10 cellular contexts compared by ENCODE assay signal in the genomic region with DNA sequence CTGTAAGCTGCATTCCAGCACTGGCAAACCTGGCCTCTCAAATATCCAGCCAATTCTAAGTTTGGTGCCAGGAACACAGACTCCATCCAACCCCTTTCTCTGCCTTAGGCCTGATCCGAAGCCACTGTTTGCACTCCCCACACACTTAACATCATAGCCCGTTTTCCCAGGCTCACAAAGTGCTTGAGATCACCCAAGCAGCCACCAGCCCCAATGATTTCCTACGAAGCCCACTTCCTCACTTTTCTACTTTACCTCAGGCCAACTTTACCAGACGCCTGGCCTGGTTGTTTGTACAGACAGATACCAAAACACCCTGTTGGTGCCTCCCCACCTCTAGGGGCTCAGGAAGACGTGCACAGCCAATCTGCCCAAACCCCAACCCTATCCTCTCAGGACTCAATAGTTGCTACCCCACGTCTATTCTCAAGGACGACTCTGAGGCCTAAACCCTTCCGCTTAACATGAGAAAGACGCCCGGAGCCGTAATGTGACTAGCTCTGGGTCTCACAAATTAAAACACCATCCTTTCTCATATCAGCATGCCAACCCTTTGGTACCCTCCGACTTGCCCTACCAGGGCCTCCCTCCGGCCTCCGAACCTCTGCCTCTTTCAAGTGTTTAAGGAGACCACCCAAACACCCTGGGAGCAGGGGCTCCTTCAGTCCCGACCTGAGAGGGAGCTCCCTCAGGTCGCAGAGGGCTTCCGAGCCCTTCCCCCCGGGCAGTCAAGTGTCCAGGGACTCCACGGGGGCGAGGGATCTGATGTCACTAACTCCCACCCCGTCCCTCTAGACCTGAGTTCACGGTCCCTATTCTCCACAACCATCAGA. TPM values are rescaled to one million over a fixed set of nuclear protein-coding genes. Genes with fewer than 3 reads are reported as not detected.
DNase-seq lines count a peak whose midpoint lies in the region; ATAC-seq and TF ChIP-seq lines count a peak whose summit lies in the region.
"Had no signal": no experiment of that assay in that cellular context is flagged by ENCODE, and none has a peak within 500 bp of the region (broad histone marks: within the 10 kb centered on the region; RNA-seq: fewer than 3 reads in every experiment).

No MANE protein-coding gene starts in this region.

- H3K27me3 ChIP-seq in lower lobe of right lung (ENCODE audit: low read depth), result no peaks in the 10 kb centered on the region

- peaks cover 33% of the 10 kb centered on the region for H3K4me1 Mint-ChIP-seq in central memory CD8-positive, alpha-beta T cell
- peaks cover 29% of the 10 kb centered on the region for H3K4me1 Mint-ChIP-seq in type B pancreatic cell (ENCODE audit: unreplicated experiment)
- peaks cover 28% of the 10 kb centered on the region for H3K4me1 Mint-ChIP-seq in stimulated activated naive CD8-positive, alpha-beta T cell treated with anti-CD3 and anti-CD28 coated beads, Interleukin-15, amount 100 ng/mL, for 72 hours

- no peak overlapping the region for H3K4me3 Mint-ChIP-seq in central memory CD8-positive, alpha-beta T cell
- H3K4me3 Mint-ChIP-seq in type B pancreatic cell, result no peak overlapping the region
- no peak overlapping the region for H3K4me3 Mint-ChIP-seq in stimulated activated naive CD8-positive, alpha-beta T cell treated with anti-CD3 and anti-CD28 coated beads, Interleukin-15, amount 100 ng/mL, for 72 hours
- H3K4me3 Mint-ChIP-seq: HFFc6; T-helper 1 cell treated with Interleukin-12 subunit alpha and Interleukin-12 subunit beta and Interleukin-4 antibody, amounts not matched to agents 30 μg/mL and 1 μg/mL, for 36 hours had no signal

- H3K9me3 Mint-ChIP-seq in central memory CD8-positive, alpha-beta T cell, result no peaks in the 10 kb centered on the region
- H3K9me3 Mint-ChIP-seq in type B pancreatic cell, result no peaks in the 10 kb centered on the region
- no peaks in the 10 kb centered on the region for H3K9me3 Mint-ChIP-seq in stimulated activated naive CD8-positive, alpha-beta T cell treated with anti-CD3 and anti-CD28 coated beads, Interleukin-15, amount 100 ng/mL, for 72 hours
- H3K9me3 Mint-ChIP-seq: HFFc6; T-helper 1 cell treated with Interleukin-12 subunit alpha and Interleukin-12 subunit beta and Interleukin-4 antibody, amounts not matched to agents 30 μg/mL and 1 μg/mL, for 36 hours had no signal

- ATAC-seq in activated CD4-positive, CD25-positive, alpha-beta regulatory T cell treated with anti-CD3 and anti-CD28 coated beads, Interleukin-2, amount 50 U/mL, for 24 hours, result no peak
- peak; percentile 0 for ATAC-seq in central memory CD8-positive, alpha-beta T cell (replicated peaks; ENCODE audit: extremely low read depth, poor library complexity, severe bottlenecking)
- ATAC-seq in lower lobe of right lung (no peak), GM19351 (IDR thresholded peaks at IDR 0.05; ENCODE audit: unreplicated experiment) (no peak)
- no peak for ATAC-seq in stimulated activated naive CD8-positive, alpha-beta T cell treated with anti-CD3 and anti-CD28 coated beads, Interleukin-15, amount 100 ng/mL, for 72 hours

- peaks cover 71% of the 10 kb centered on the region for H3K36me3 Mint-ChIP-seq in central memory CD8-positive, alpha-beta T cell (ENCODE audit: insufficient read depth)
- H3K36me3 Mint-ChIP-seq in type B pancreatic cell, result peaks cover 6% of the 10 kb centered on the region

- H3K4me3 ChIP-seq in lower lobe of right lung, result peak overlapping the region; percentile 73

- no peak overlapping the region for H3K27ac Mint-ChIP-seq in central memory CD8-positive, alpha-beta T cell (ENCODE audit: low read depth)
- H3K27ac Mint-ChIP-seq in type B pancreatic cell, result no peak overlapping the region
- no peak overlapping the region for H3K27ac Mint-ChIP-seq in stimulated activated naive CD8-positive, alpha-beta T cell treated with anti-CD3 and anti-CD28 coated beads, Interleukin-15, amount 100 ng/mL, for 72 hours
- H3K27ac Mint-ChIP-seq: HFFc6; T-helper 1 cell treated with Interleukin-12 subunit alpha and Interleukin-12 subunit beta and Interleukin-4 antibody, amounts not matched to agents 30 μg/mL and 1 μg/mL, for 36 hours had no signal

- intact Hi-C loops in lower lobe of right lung (cut with DNase I), result no loop called here

- TF ChIP-seq CTCF in lower lobe of right lung (IDR thresholded peaks at IDR 0.05) (no peak), type B pancreatic cell (conservative IDR thresholded peaks at IDR 0.05) (no peak)

- peak overlapping the region; percentile 99 for H3K27ac ChIP-seq in lower lobe of right lung

- H3K27me3 Mint-ChIP-seq in central memory CD8-positive, alpha-beta T cell, result no peaks in the 10 kb centered on the region
- H3K27me3 Mint-ChIP-seq in type B pancreatic cell, result peaks cover 4% of the 10 kb centered on the region
- no peaks in the 10 kb centered on the region for H3K27me3 Mint-ChIP-seq in stimulated activated naive CD8-positive, alpha-beta T cell treated with anti-CD3 and anti-CD28 coated beads, Interleukin-15, amount 100 ng/mL, for 72 hours

- peak; percentile 28 for DNase-seq in activated CD4-positive, CD25-positive, alpha-beta regulatory T cell treated with anti-CD3 and anti-CD28 coated beads, Interleukin-2, amount 50 U/mL, for 72 hours
- no peak for DNase-seq in central memory CD8-positive, alpha-beta T cell (ENCODE audit: low spot score in 2 of 2)
- peak; percentile 45 for DNase-seq in lower lobe of right lung
- DNase-seq in type B pancreatic cell (ENCODE audit: extremely low spot score, unreplicated experiment), result peak; percentile 68
- DNase-seq in activated naive CD4-positive, alpha-beta T cell treated with Interleukin-2 at 50 U/mL for 16 hours, result no peak
- DNase-seq in stimulated activated naive CD8-positive, alpha-beta T cell treated with anti-CD3 and anti-CD28 coated beads, Interleukin-15, amount 100 ng/mL, for 72 hours, result no peak

- peaks cover 67% of the 10 kb centered on the region for H3K4me1 ChIP-seq in lower lobe of right lung

- H3K36me3 ChIP-seq in lower lobe of right lung, result peaks cover 30% of the 10 kb centered on the region

- H3K9me3 ChIP-seq in lower lobe of right lung, result no peaks in the 10 kb centered on the region

RNA-seq across cellular contexts. Expression of a gene that starts 3.4 kb away (rescaled TPM):
- 252 TPM for total RNA-seq in lower lobe of right lung
- total RNA-seq in type B pancreatic cell (ENCODE audit: low replicate concordance), result 31.0 and 33.2 TPM in 2 replicates

RNA-seq across cellular contexts. Expression of a gene that starts 7.2 kb away (rescaled TPM):
- total RNA-seq in lower lobe of right lung, result 77.0 TPM
- total RNA-seq in type B pancreatic cell (ENCODE audit: low replicate concordance), result 44.7 and 46.3 TPM in 2 replicates

RNA-seq across cellular contexts. Expression of a gene that starts 20.6 kb away (rescaled TPM):
- total RNA-seq in lower lobe of right lung (12.9 TPM), type B pancreatic cell (ENCODE audit: low replicate concordance) (19.1 and 22.1 TPM in 2 replicates)

RNA-seq across cellular contexts. Expression of a gene that starts 31.7 kb away (rescaled TPM):
- total RNA-seq in lower lobe of right lung (0.21 TPM), type B pancreatic cell (ENCODE audit: low replicate concordance) (0.46 TPM in 1 of 2 replicates, not detected in the other)

RNA-seq across cellular contexts. Expression of a gene that starts 34.4 kb away (rescaled TPM):
- total RNA-seq in lower lobe of right lung (7.7 TPM), type B pancreatic cell (ENCODE audit: low replicate concordance) (4.8 and 6.9 TPM in 2 replicates)

Comparison
In these comparisons a context has a peak if more than half of its experiments do, and no peak if none do; other contexts are left out.
1. DNase-seq: peak in activated CD4-positive, CD25-positive, alpha-beta regulatory T cell treated with anti-CD3 and anti-CD28 coated beads, Interleukin-2, amount 50 U/mL, for 72 hours (single experiment), lower lobe of right lung (single experiment) and type B pancreatic cell (single experiment); none in central memory CD8-positive, alpha-beta T cell (0 of 2), activated naive CD4-positive, alpha-beta T cell treated with Interleukin-2 at 50 U/mL for 16 hours (single experiment) and stimulated activated naive CD8-positive, alpha-beta T cell treated with anti-CD3 and anti-CD28 coated beads, Interleukin-15, amount 100 ng/mL, for 72 hours (0 of 2).